8 cellular contexts compared by ENCODE assay signal in genomic region chr1:29124366-29125236, GRCh38. TPM values are rescaled to one million over a fixed set of nuclear protein-coding genes. Genes with fewer than 3 reads are reported as not detected.
DNase-seq lines count a peak whose midpoint lies in the region; ATAC-seq and TF ChIP-seq lines count a peak whose summit lies in the region.

No MANE protein-coding gene starts in this region.

- peak; percentile 84 for DNase-seq in GM10248 (ENCODE audit: extremely low spot score)
- peak; percentile 67 for DNase-seq in OCI-M1 (lab: John Stamatoyannopoulos, UW)
- DNase-seq in fibroblast of the aortic adventitia (ENCODE audit: low read depth) = peak; percentile 82
- DNase-seq in neural crest cell (ENCODE audit: low read depth, low spot score) = peak; percentile 67

- H3K9me3 ChIP-seq in thymus (ENCODE audit: control insufficient read depth) = peaks cover 3% of the 10 kb centered on the region

- WGBS in thymus = 7% methylated on average over 85 of the region's 85 CpGs

- TF ChIP-seq CTCF in GM10248 (IDR thresholded peaks at IDR 0.05; ENCODE audit: control extremely low read depth, extremely low read depth, low read depth, missing control alignments) (no peak), fibroblast of the aortic adventitia (IDR thresholded peaks at IDR 0.05; ENCODE audit: insufficient read depth, low read length) (peak; percentile 71), neural crest cell (conservative IDR thresholded peaks at IDR 0.05) (peak; percentile 70)

- H3K27me3 ChIP-seq in thymus (ENCODE audit: control insufficient read depth, insufficient read depth) = peaks cover 58% of the 10 kb centered on the region

- peaks cover 8% of the 10 kb centered on the region for H3K4me1 ChIP-seq in thymus (ENCODE audit: control insufficient read depth, insufficient read depth, low read length)

- CTCF ChIA-PET in GM10248 (lab: Yijun Ruan, JAX) = interaction anchor here (1.0 to 2.0 kb wide), 6 partner anchors 12 to 247 kb away, joined by 3 to 7 read pairs (median 4); partner anchors contain the start of gene SRSF4

- no peaks in the 10 kb centered on the region for H3K36me3 ChIP-seq in thymus (ENCODE audit: control insufficient read depth, insufficient read depth)

- POLR2A ChIA-PET in GM10248 (lab: Yijun Ruan, JAX) = no interaction called here

- H3K36me3 Mint-ChIP-seq in activated T-helper 17 cell treated with anti-CD3 and anti-CD28 coated beads, Interleukin-2, amount 50 U/mL, for 72 hours (ENCODE audit: low read depth) = peaks cover 6% of the 10 kb centered on the region
- peaks cover 3% of the 10 kb centered on the region for H3K36me3 Mint-ChIP-seq in neural crest cell (ENCODE audit: low read depth)

- no peak overlapping the region for H3K27ac Mint-ChIP-seq in activated T-helper 17 cell treated with anti-CD3 and anti-CD28 coated beads, Interleukin-2, amount 50 U/mL, for 72 hours
- H3K27ac Mint-ChIP-seq in neural crest cell (ENCODE audit: unreplicated experiment) = peak overlapping the region; percentile 96

- peaks cover 8% of the 10 kb centered on the region for H3K27me3 Mint-ChIP-seq in activated T-helper 17 cell treated with anti-CD3 and anti-CD28 coated beads, Interleukin-2, amount 50 U/mL, for 72 hours
- H3K27me3 Mint-ChIP-seq in neural crest cell (ENCODE audit: low read depth) = peaks cover 41% of the 10 kb centered on the region

- peak overlapping the region; percentile 70 for H3K27ac ChIP-seq in thymus (ENCODE audit: low read depth)

- H3K9me3 Mint-ChIP-seq in activated T-helper 17 cell treated with anti-CD3 and anti-CD28 coated beads, Interleukin-2, amount 50 U/mL, for 72 hours = no peaks in the 10 kb centered on the region
- no peaks in the 10 kb centered on the region for H3K9me3 Mint-ChIP-seq in neural crest cell

- ATAC-seq in activated T-helper 17 cell treated with anti-CD3 and anti-CD28 coated beads, Interleukin-2, amount 50 U/mL, for 72 hours (replicated peaks) = peak; percentile 66
- ATAC-seq in HG03139 (IDR thresholded peaks at IDR 0.05; ENCODE audit: unreplicated experiment) = no peak
- no peak for ATAC-seq in HG03521 (IDR thresholded peaks at IDR 0.05; ENCODE audit: unreplicated experiment)

- H3K4me3 ChIP-seq in fibroblast of the aortic adventitia (ENCODE audit: low read depth, low read length) (peak overlapping the region; percentile 79), thymus (ENCODE audit: low read length) (peak overlapping the region; percentile 49)

- peak overlapping the region; percentile 74 for H3K4me3 Mint-ChIP-seq in activated T-helper 17 cell treated with anti-CD3 and anti-CD28 coated beads, Interleukin-2, amount 50 U/mL, for 72 hours
- peak overlapping the region; percentile 83 for H3K4me3 Mint-ChIP-seq in neural crest cell

- H3K4me1 Mint-ChIP-seq in activated T-helper 17 cell treated with anti-CD3 and anti-CD28 coated beads, Interleukin-2, amount 50 U/mL, for 72 hours = no peaks in the 10 kb centered on the region
- H3K4me1 Mint-ChIP-seq in neural crest cell = peaks cover 11% of the 10 kb centered on the region

RNA-seq across cellular contexts. Expression of gene TMEM200B, which starts 0.9 kb away (rescaled TPM):
- total RNA-seq in activated T-helper 17 cell treated with anti-CD3 and anti-CD28 coated beads, Interleukin-2, amount 50 U/mL, for 72 hours = 1 to 10 TPM in 1 of 2 donors, not detected in 1; 1.1 TPM
- total RNA-seq in fibroblast of the aortic adventitia (ENCODE audit: low replicate concordance) (9.5 and 24.9 TPM in 2 replicates), neural crest cell (3.7 and 3.8 TPM in 2 replicates)
- 2.5 TPM for polyA plus RNA-seq in thymus

RNA-seq across cellular contexts. Expression of gene SRSF4, which starts 57.1 kb away (rescaled TPM):
- 100 to 1,000 TPM; 118 to 125 TPM for total RNA-seq in activated T-helper 17 cell treated with anti-CD3 and anti-CD28 coated beads, Interleukin-2, amount 50 U/mL, for 72 hours
- total RNA-seq in fibroblast of the aortic adventitia (ENCODE audit: low replicate concordance) (35.2 and 44.4 TPM in 2 replicates), neural crest cell (109 and 112 TPM in 2 replicates)
- polyA plus RNA-seq in thymus = 85.8 TPM
